In genomic region chr13:93775507-93776108, GRCh38 we compare ENCODE assay signal across 14 cellular contexts.
A peak's percentile ranks its signal among the peaks of the same experiment; 100 is the strongest.
DNase-seq lines count a peak whose midpoint lies in the region; ATAC-seq and TF ChIP-seq lines count a peak whose summit lies in the region.
"Had no signal": no experiment of that assay in that cellular context is flagged by ENCODE, and none has a peak within 500 bp of the region (broad histone marks: within the 10 kb centered on the region; RNA-seq: fewer than 3 reads in every experiment).

No MANE protein-coding gene starts in this region.

- peak overlapping the region in 1 of 4 donors; percentile 37 for H3K27ac ChIP-seq in gastroesophageal sphincter
- H3K27ac ChIP-seq: esophagus squamous epithelium had no signal

- 35 to 50% methylated on average over 7 to 8 of the region's 8 CpGs for WGBS in gastroesophageal sphincter (ENCODE audit: low coverage in 1 of 2), 2 donors

- H3K4me1 ChIP-seq in gastroesophageal sphincter, result no peaks in the 10 kb centered on the region
- H3K4me1 ChIP-seq: esophagus squamous epithelium had no signal

- H3K9me3 Mint-ChIP-seq in activated naive CD4-positive, alpha-beta T cell treated with anti-CD3 and anti-CD28 coated beads, Interleukin-2, amount 10 ng/mL, durations not matched to agents 7 days and 5 days, result no peaks in the 10 kb centered on the region
- H3K9me3 Mint-ChIP-seq: activated naive CD4-positive, alpha-beta T cell treated with anti-CD3 and anti-CD28 coated beads for 36 hours had no signal

- no peaks in the 10 kb centered on the region for H3K27me3 ChIP-seq in gastroesophageal sphincter
- H3K27me3 ChIP-seq: esophagus squamous epithelium had no signal

- CTCF ChIA-PET in activated naive CD4-positive, alpha-beta T cell treated with anti-CD3 and anti-CD28 coated beads, Interleukin-2, amount 10 ng/mL, durations not matched to agents 7 days and 5 days (lab: Charles Lee), result no interaction called here

- no peak overlapping the region for H3K27ac Mint-ChIP-seq in activated naive CD4-positive, alpha-beta T cell treated with anti-CD3 and anti-CD28 coated beads, Interleukin-2, amount 10 ng/mL, durations not matched to agents 7 days and 5 days
- H3K27ac Mint-ChIP-seq: activated naive CD4-positive, alpha-beta T cell treated with anti-CD3 and anti-CD28 coated beads for 36 hours had no signal

- TF ChIP-seq EP300 in gastroesophageal sphincter (IDR thresholded peaks at IDR 0.05), result no peak

- H3K36me3 ChIP-seq in gastroesophageal sphincter, result no peaks in the 10 kb centered on the region
- H3K36me3 ChIP-seq: esophagus squamous epithelium had no signal

- H3K27me3 Mint-ChIP-seq in activated naive CD4-positive, alpha-beta T cell treated with anti-CD3 and anti-CD28 coated beads, Interleukin-2, amount 10 ng/mL, durations not matched to agents 7 days and 5 days, result no peaks in the 10 kb centered on the region

- TF ChIP-seq POLR2A in gastroesophageal sphincter (IDR thresholded peaks at IDR 0.05), result no peak

- no peaks in the 10 kb centered on the region for H3K4me1 Mint-ChIP-seq in activated naive CD4-positive, alpha-beta T cell treated with anti-CD3 and anti-CD28 coated beads, Interleukin-2, amount 10 ng/mL, durations not matched to agents 7 days and 5 days

- TF ChIP-seq CTCF in gastroesophageal sphincter (IDR thresholded peaks at IDR 0.05), result no peak

- no peak overlapping the region for H3K4me3 ChIP-seq in gastroesophageal sphincter
- H3K4me3 ChIP-seq: esophagus squamous epithelium, K562 had no signal

- DNase-seq in GM04504 (ENCODE audit: low read depth) (peak; percentile 44), amniotic stem cell (lab: John Stamatoyannopoulos, UW) (peak; percentile 10), glomerular visceral epithelial cell (ENCODE audit: extremely low spot score) (peak; percentile 19), stromal cell of bone marrow (ENCODE audit: low read depth) (peak; percentile 55)
- no peak for DNase-seq in activated naive CD4-positive, alpha-beta T cell treated with anti-CD3 and anti-CD28 coated beads, Interleukin-2, amount 10 ng/mL, durations not matched to agents 7 days and 5 days
- no peak for DNase-seq in activated effector memory CD4-positive, alpha-beta T cell treated with anti-CD3 and anti-CD28 coated beads, Interleukin-2, amount 50 U/mL, for 16 hours
- DNase-seq: activated naive CD4-positive, alpha-beta T cell treated with anti-CD3 and anti-CD28 coated beads for 36 hours; Calu3; esophagus squamous epithelium; kidney; NCI-H187 had no signal

- ATAC-seq in gastroesophageal sphincter (no peak), GM18502 (IDR thresholded peaks at IDR 0.05; ENCODE audit: poor library complexity, unreplicated experiment) (no peak)
- ATAC-seq: K562 had no signal

- no peaks in the 10 kb centered on the region for H3K36me3 Mint-ChIP-seq in activated naive CD4-positive, alpha-beta T cell treated with anti-CD3 and anti-CD28 coated beads, Interleukin-2, amount 10 ng/mL, durations not matched to agents 7 days and 5 days

- H3K9me3 ChIP-seq in gastroesophageal sphincter, result no peaks in the 10 kb centered on the region
- H3K9me3 ChIP-seq: esophagus squamous epithelium had no signal

- H3K4me3 Mint-ChIP-seq in activated naive CD4-positive, alpha-beta T cell treated with anti-CD3 and anti-CD28 coated beads, Interleukin-2, amount 10 ng/mL, durations not matched to agents 7 days and 5 days, result no peak overlapping the region
- H3K4me3 Mint-ChIP-seq: activated naive CD4-positive, alpha-beta T cell treated with anti-CD3 and anti-CD28 coated beads for 36 hours had no signal

Comparison
In these comparisons a context has a peak if more than half of its experiments do, and no peak if none do; other contexts are left out.
1. DNase-seq: peak in GM04504 (single experiment), amniotic stem cell (single experiment), glomerular visceral epithelial cell (single experiment) and stromal cell of bone marrow (single experiment); none in activated naive CD4-positive, alpha-beta T cell treated with anti-CD3 and anti-CD28 coated beads, Interleukin-2, amount 10 ng/mL, durations not matched to agents 7 days and 5 days (single experiment) and activated effector memory CD4-positive, alpha-beta T cell treated with anti-CD3 and anti-CD28 coated beads, Interleukin-2, amount 50 U/mL, for 16 hours (single experiment).